In genomic region chr10:14905890-14906289, GRCh38 we compare ENCODE assay signal across 18 cellular contexts. TPM values are rescaled to one million over a fixed set of nuclear protein-coding genes. Genes with fewer than 3 reads are reported as not detected.
A peak's percentile ranks its signal among the peaks of the same experiment; 100 is the strongest.
DNase-seq lines count a peak whose midpoint lies in the region; ATAC-seq and TF ChIP-seq lines count a peak whose summit lies in the region.
"Had no signal": no experiment of that assay in that cellular context is flagged by ENCODE, and none has a peak within 500 bp of the region (broad histone marks: within the 10 kb centered on the region; RNA-seq: fewer than 3 reads in every experiment).

No MANE protein-coding gene starts in this region.

- H3K4me1 ChIP-seq in CD4-positive, alpha-beta memory T cell (ENCODE audit: insufficient read depth, low read length) = peaks cover 8% of the 10 kb centered on the region
- H3K4me1 ChIP-seq: A549 had no signal

- peaks cover 2% of the 10 kb centered on the region for H3K9me3 Mint-ChIP-seq in activated T-cell treated with anti-CD3 and anti-CD28 coated beads, Interleukin-2, amount 50 U/mL, for 24 hours
- H3K9me3 Mint-ChIP-seq in activated T-cell treated with anti-CD3 and anti-CD28 coated beads, Interleukin-2, amount 50 U/mL, for 4 hours = peaks cover 2% of the 10 kb centered on the region
- H3K9me3 Mint-ChIP-seq in CD4-positive, alpha-beta memory T cell = peaks cover 0 to 3% (median 0%) of the 10 kb centered on the region in 8 donors
- H3K9me3 Mint-ChIP-seq in naive B cell = peaks cover 0 to 4% (median 0%) of the 10 kb centered on the region in 7 donors

- H3K4me3 Mint-ChIP-seq in activated T-cell treated with anti-CD3 and anti-CD28 coated beads, Interleukin-2, amount 50 U/mL, for 24 hours = no peak overlapping the region
- H3K4me3 Mint-ChIP-seq in activated T-cell treated with anti-CD3 and anti-CD28 coated beads, Interleukin-2, amount 50 U/mL, for 4 hours = no peak overlapping the region
- no peak overlapping the region for H3K4me3 Mint-ChIP-seq in CD4-positive, alpha-beta memory T cell
- H3K4me3 Mint-ChIP-seq in naive B cell = no peak overlapping the region
- H3K4me3 Mint-ChIP-seq: H9 had no signal

- H3K4me3 ChIP-seq in CD4-positive, alpha-beta memory T cell (ENCODE audit: low read length in 2 of 2) = no peak overlapping the region
- H3K4me3 ChIP-seq: A549, MG63, PC-9 had no signal

- H3K27me3 ChIP-seq in CD4-positive, alpha-beta memory T cell (ENCODE audit: insufficient read depth, low read length) = no peaks in the 10 kb centered on the region
- H3K27me3 ChIP-seq: MG63 had no signal

- CTCF ChIA-PET in CD4-positive, alpha-beta memory T cell (lab: Charles Lee; ENCODE audit: partially characterized antibody) = interaction anchor here (0.7 to 3.0 kb wide), 3 partner anchors 14 to 26 kb away, joined by 3 to 13 read pairs (median 4); no protein-coding TSS in a partner anchor

- peaks cover 94% of the 10 kb centered on the region for H3K36me3 Mint-ChIP-seq in activated T-cell treated with anti-CD3 and anti-CD28 coated beads, Interleukin-2, amount 50 U/mL, for 24 hours (ENCODE audit: low read depth)
- H3K36me3 Mint-ChIP-seq in activated T-cell treated with anti-CD3 and anti-CD28 coated beads, Interleukin-2, amount 50 U/mL, for 4 hours (ENCODE audit: insufficient read depth) = peaks cover 31% of the 10 kb centered on the region
- H3K36me3 Mint-ChIP-seq in CD4-positive, alpha-beta memory T cell = peaks cover 35 to 37% of the 10 kb centered on the region in 2 donors
- peaks cover 19 to 30% of the 10 kb centered on the region in 2 donors for H3K36me3 Mint-ChIP-seq in naive B cell

- H3K27me3 Mint-ChIP-seq in activated T-cell treated with anti-CD3 and anti-CD28 coated beads, Interleukin-2, amount 50 U/mL, for 24 hours = no peaks in the 10 kb centered on the region
- no peaks in the 10 kb centered on the region for H3K27me3 Mint-ChIP-seq in activated T-cell treated with anti-CD3 and anti-CD28 coated beads, Interleukin-2, amount 50 U/mL, for 4 hours (ENCODE audit: low read depth)
- H3K27me3 Mint-ChIP-seq in CD4-positive, alpha-beta memory T cell = no peaks in the 10 kb centered on the region
- no peaks in the 10 kb centered on the region for H3K27me3 Mint-ChIP-seq in naive B cell

- peaks cover 16% of the 10 kb centered on the region for H3K4me1 Mint-ChIP-seq in activated T-cell treated with anti-CD3 and anti-CD28 coated beads, Interleukin-2, amount 50 U/mL, for 24 hours (ENCODE audit: low read depth)
- H3K4me1 Mint-ChIP-seq in activated T-cell treated with anti-CD3 and anti-CD28 coated beads, Interleukin-2, amount 50 U/mL, for 4 hours (ENCODE audit: low read depth) = peaks cover 14% of the 10 kb centered on the region
- peaks cover 7 to 29% (median 9%) of the 10 kb centered on the region in 4 donors for H3K4me1 Mint-ChIP-seq in CD4-positive, alpha-beta memory T cell
- H3K4me1 Mint-ChIP-seq in naive B cell = peaks cover 2 to 4% (median 3%) of the 10 kb centered on the region in 3 donors

- no peak for TF ChIP-seq CTCF in VCaP (conservative IDR thresholded peaks at IDR 0.05)

- no peak overlapping the region for H3K27ac ChIP-seq in CD4-positive, alpha-beta memory T cell (ENCODE audit: low read depth, low read length)
- H3K27ac ChIP-seq in VCaP = peak overlapping the region; percentile 32
- H3K27ac ChIP-seq: A549, PC-9 had no signal

- no peak for DNase-seq in activated T-cell treated with anti-CD3 and anti-CD28 coated beads, Interleukin-2, amount 50 U/mL, for 24 hours
- no peak for DNase-seq in activated T-cell treated with anti-CD3 and anti-CD28 coated beads, Interleukin-2, amount 50 U/mL, for 4 hours
- DNase-seq in CD4-positive, alpha-beta memory T cell = peak in 4 of 5 donors; percentile 7 to 26 (median 8)
- DNase-seq in naive B cell = no peak
- no peak for DNase-seq in NCI-H128 (lab: John Stamatoyannopoulos, UW; ENCODE audit: unreplicated experiment)
- DNase-seq in NCI-H748 treated with DMSO at 0.1 percent for 48 hours (lab: John Stamatoyannopoulos, UW) = no peak
- no peak for DNase-seq in DMS 273 (lab: John Stamatoyannopoulos, UW; ENCODE audit: unreplicated experiment)
- DNase-seq: C1 segment of cervical spinal cord, DMS79, H9, Karpas-422, MG63, NCI-H1092, NCI-H2081 treated with DMSO at 0.1 percent for 48 hours, NCI-H510A, PC-9 had no signal

- intact Hi-C loops in CD4-positive, alpha-beta memory T cell (cut with micrococcal nuclease) = loop anchor here (2.0 kb wide), 1 partner anchor 27 kb away; the partner anchor contains the start of gene SUV39H2

- peak overlapping the region; percentile 72 for H3K27ac Mint-ChIP-seq in activated T-cell treated with anti-CD3 and anti-CD28 coated beads, Interleukin-2, amount 50 U/mL, for 24 hours
- H3K27ac Mint-ChIP-seq in CD4-positive, alpha-beta memory T cell = peak overlapping the region; percentile 15 to 78 (median 51)
- peak overlapping the region in 4 of 6 donors; percentile 6 to 87 (median 53) for H3K27ac Mint-ChIP-seq in naive B cell
- H3K27ac Mint-ChIP-seq: H9 had no signal

- no peak for ATAC-seq in activated T-cell treated with anti-CD3 and anti-CD28 coated beads, Interleukin-2, amount 50 U/mL, for 4 hours
- ATAC-seq in naive B cell (ENCODE audit: low read depth in 2 of 2) = no peak
- ATAC-seq: A549 had no signal

- POLR2A ChIA-PET in CD4-positive, alpha-beta memory T cell (lab: Charles Lee; ENCODE audit: partially characterized antibody) = interaction anchor here (1.1 kb wide), 1 partner anchor 49 kb away, joined by 3 read pairs; the partner anchor contains the start of gene DCLRE1C

- peaks cover 31% of the 10 kb centered on the region for H3K36me3 ChIP-seq in CD4-positive, alpha-beta memory T cell (ENCODE audit: insufficient read depth, low read length)

- H3K9me3 ChIP-seq in CD4-positive, alpha-beta memory T cell (ENCODE audit: control insufficient read depth in 1 of 2, low read length in 2 of 2) = no peaks in the 10 kb centered on the region

RNA-seq across cellular contexts. Expression of gene SUV39H2, which starts 27.2 kb away (rescaled TPM):
- total RNA-seq in activated T-cell treated with anti-CD3 and anti-CD28 coated beads, Interleukin-2, amount 50 U/mL, for 4 hours = 10 to 100 TPM; 19.6 to 22.0 (median 21.6) TPM
- 1 to 10 TPM; 5.0 to 5.7 TPM for total RNA-seq in CD4-positive, alpha-beta memory T cell
- polyA plus RNA-seq in CD4-positive, alpha-beta memory T cell = 1 to 10 TPM; 4.4 to 6.1 TPM
- polyA plus RNA-seq in naive B cell (ENCODE audit: low read depth in 6 of 6) = 1 to 10 TPM; 1.0 to 3.9 (median 1.7) TPM

RNA-seq across cellular contexts. Expression of gene DCLRE1C, which starts 48.0 kb away (rescaled TPM):
- 10 to 100 TPM in 1 of 3 donors, 1 to 10 TPM in 2; 8.4 to 10.1 (median 8.5) TPM for total RNA-seq in activated T-cell treated with anti-CD3 and anti-CD28 coated beads, Interleukin-2, amount 50 U/mL, for 4 hours
- 10 to 100 TPM; 31.2 to 34.9 TPM for total RNA-seq in CD4-positive, alpha-beta memory T cell
- 10 to 100 TPM; 12.3 to 24.5 TPM for polyA plus RNA-seq in CD4-positive, alpha-beta memory T cell
- 10 to 100 TPM; 36.2 to 69.6 (median 45.8) TPM for polyA plus RNA-seq in naive B cell (ENCODE audit: low read depth in 6 of 6)

RNA-seq across cellular contexts. Expression of gene MEIG1, which starts 53.3 kb away (rescaled TPM):
- total RNA-seq in activated T-cell treated with anti-CD3 and anti-CD28 coated beads, Interleukin-2, amount 50 U/mL, for 4 hours = not detected
- not detected for total RNA-seq in CD4-positive, alpha-beta memory T cell
- polyA plus RNA-seq in CD4-positive, alpha-beta memory T cell = under 1 TPM; 0.62 to 0.99 TPM
- polyA plus RNA-seq in naive B cell (ENCODE audit: low read depth in 6 of 6) = 1 to 10 TPM in 2 of 6 donors, under 1 TPM in 1, not detected in 3; 0.99 to 2.2 (median 1.2) TPM

Comparison
In these comparisons a context has a peak if more than half of its experiments do, and no peak if none do; other contexts are left out.
1. DNase-seq: peak in CD4-positive, alpha-beta memory T cell (4 of 5); none in activated T-cell treated with anti-CD3 and anti-CD28 coated beads, Interleukin-2, amount 50 U/mL, for 24 hours (single experiment), activated T-cell treated with anti-CD3 and anti-CD28 coated beads, Interleukin-2, amount 50 U/mL, for 4 hours (single experiment), naive B cell (single experiment), NCI-H128 (single experiment), NCI-H748 treated with DMSO at 0.1 percent for 48 hours (single experiment) and DMS 273 (single experiment).
2. Peak in every context shown above with its lines, with median percentiles within 50 percentile points of each other: H3K27ac Mint-ChIP-seq.